In genomic region chr17:13534946-13535345, GRCh38 we compare ENCODE assay signal across 27 cellular contexts.
DNase-seq lines count a peak whose midpoint lies in the region; TF ChIP-seq lines count a peak whose summit lies in the region.
"Had no signal": no experiment of that assay in that cellular context is flagged by ENCODE, and none has a peak within 500 bp of the region (broad histone marks: within the 10 kb centered on the region; RNA-seq: fewer than 3 reads in every experiment).

No MANE protein-coding gene starts in this region.

- CTCF ChIA-PET in HEK293 (lab: Yijun Ruan, JAX) = no interaction called here

- no peak overlapping the region for H3K4me3 ChIP-seq in HEK293 (ENCODE audit: low read depth, low read length)
- H3K4me3 ChIP-seq: A549; BLaER1; BLaER1 treated with 17β-estradiol and CSF1 and Interleukin-3, amounts not matched to agents 10 nM and 100 nM had no signal

- H3K27ac ChIP-seq in HEK293 (ENCODE audit: extremely low read depth, low read depth, low read length) = no peak overlapping the region
- H3K27ac ChIP-seq: 22Rv1; A549; BLaER1; BLaER1 treated with 17β-estradiol and CSF1 and Interleukin-3, amounts not matched to agents 10 nM and 100 nM; C4-2B had no signal

- POLR2A ChIA-PET in HEK293 (lab: Yijun Ruan, JAX) = no interaction called here

- no peaks in the 10 kb centered on the region for H3K9me3 ChIP-seq in HEK293 (ENCODE audit: control insufficient read depth, insufficient read depth, low read depth, low read length)
- H3K9me3 ChIP-seq: BE2C, Caco-2 had no signal

- no peak for DNase-seq in RPMI8226
- DNase-seq: 8988T; ACHN; AML-193; BE2C; C1 segment of cervical spinal cord; Caco-2; Calu3; CD4-positive, alpha-beta memory T cell; CD4-positive, alpha-beta T cell; CD4-positive, CD25-positive, alpha-beta regulatory T cell; CD8-positive, alpha-beta memory T cell; CD8-positive, alpha-beta T cell; COR-L47; DMS 273 treated with DMSO at 0.1 percent for 48 hours; DMS153; DMS53; DMS79; DMS79 treated with DMSO at 0.1 percent for 48 hours; DND-41; EL had no signal

- H3K4me1 ChIP-seq in HEK293 (ENCODE audit: control insufficient read depth, insufficient read depth, low read length) = no peaks in the 10 kb centered on the region
- H3K4me1 ChIP-seq: A549; BE2C; BLaER1 treated with 17β-estradiol and CSF1 and Interleukin-3, amounts not matched to agents 10 nM and 100 nM; Caco-2 had no signal

- peaks cover 0 to 16% of the 10 kb centered on the region in 2 experiments; a peak in 1 of 3 replicates for H3K36me3 ChIP-seq in HEK293 (ENCODE audit: control insufficient read depth in 2 of 2, insufficient read depth in 1 of 2, low read length in 2 of 2)
- H3K36me3 ChIP-seq: BE2C, BLaER1 had no signal

- TF ChIP-seq CTCF in HEK293 (tag by site-specific recombination; IDR thresholded peaks at IDR 0.05) = no peak

TF ChIP-seq in HEK293, 187 proteins besides CTCF, POLR2A, EP300 and RAD21:
- TF ChIP-seq ZNF555 (tag by site-specific recombination; conservative IDR thresholded peaks at IDR 0.05) (peak; percentile 55), ZNF221 (tag by site-specific recombination; IDR thresholded peaks at IDR 0.05; ENCODE audit: borderline replicate concordance) (no peak), ZNF776 (tag by site-specific recombination; IDR thresholded peaks at IDR 0.05; ENCODE audit: borderline replicate concordance) (no peak), SETDB1 (IDR thresholded peaks at IDR 0.05; ENCODE audit: insufficient read length, low read length) (peak; percentile 57), ZNF394 (tag by site-specific recombination; IDR thresholded peaks at IDR 0.05; ENCODE audit: borderline replicate concordance) (no peak)
